In the genomic region with DNA sequence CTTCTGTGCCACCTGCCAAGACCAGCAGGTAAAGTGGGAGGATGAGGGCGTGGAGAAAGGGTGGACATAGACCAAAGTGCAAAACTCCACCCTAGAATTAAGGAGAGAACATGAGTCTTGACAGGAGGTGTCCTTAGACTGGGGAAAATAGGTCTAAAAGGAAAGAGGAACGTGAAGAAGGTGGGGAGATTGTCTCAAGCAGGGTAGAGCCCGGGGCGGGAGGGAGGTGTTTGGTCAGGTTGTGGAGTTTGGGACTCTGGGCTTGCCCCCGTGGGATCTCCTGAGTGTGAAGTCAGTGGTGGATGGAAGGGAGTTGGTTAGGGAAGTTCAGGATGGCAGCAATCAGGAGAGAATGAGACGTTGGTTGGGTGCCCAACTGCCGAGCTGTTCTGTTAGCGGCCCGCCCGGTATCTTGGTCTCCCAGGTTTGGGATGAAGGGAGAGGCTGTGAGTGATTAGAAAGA, we compare ENCODE assay signal across 6 cellular contexts. TPM values are rescaled to one million over a fixed set of nuclear protein-coding genes. Genes with fewer than 3 reads are reported as not detected.
A peak's percentile ranks its signal among the peaks of the same experiment; 100 is the strongest.
DNase-seq lines count a peak whose midpoint lies in the region; ATAC-seq and TF ChIP-seq lines count a peak whose summit lies in the region.

No MANE protein-coding gene starts in this region.

- H3K4me3 ChIP-seq in fibroblast of lung (replicated peaks in 1 of 4; ENCODE audit: control extremely low read depth in 1 of 4, insufficient read depth in 1 of 4, low read depth in 3 of 4, low read length in 4 of 4) = peak overlapping the region; percentile 55 to 81 (median 70)

- no peaks in the 10 kb centered on the region for H3K27me3 Mint-ChIP-seq in activated CD4-positive, alpha-beta T cell treated with anti-CD3 and anti-CD28 coated beads for 36 hours

- peak overlapping the region; percentile 100 for H3K4me3 Mint-ChIP-seq in activated CD4-positive, alpha-beta T cell treated with anti-CD3 and anti-CD28 coated beads for 36 hours

- POLR2A ChIA-PET in activated CD4-positive, alpha-beta T cell treated with anti-CD3 and anti-CD28 coated beads for 36 hours (lab: Charles Lee) = no interaction called here

- H3K79me2 ChIP-seq in fibroblast of lung (ENCODE audit: control insufficient read depth, insufficient read depth, low read length) = peaks cover 8% of the 10 kb centered on the region

- no peaks in the 10 kb centered on the region for H4K20me1 ChIP-seq in fibroblast of lung (ENCODE audit: control insufficient read depth, extremely low read depth, insufficient read depth, low read length)

- H3K27me3 ChIP-seq in fibroblast of lung (ENCODE audit: control insufficient read depth, insufficient read depth, low read length) = no peaks in the 10 kb centered on the region

- H3K4me1 Mint-ChIP-seq in activated CD4-positive, alpha-beta T cell treated with anti-CD3 and anti-CD28 coated beads for 36 hours = peaks cover 53% of the 10 kb centered on the region

- CTCF ChIA-PET in activated CD4-positive, alpha-beta T cell treated with anti-CD3 and anti-CD28 coated beads for 36 hours (lab: Charles Lee) = interaction anchor here (1.0 to 2.1 kb wide), 3 partner anchors 8 to 193 kb away, joined by 4 to 16 read pairs (median 8); a partner anchor contains a TSS

- peak overlapping the region; percentile 99 for H3K27ac Mint-ChIP-seq in activated CD4-positive, alpha-beta T cell treated with anti-CD3 and anti-CD28 coated beads for 36 hours

- peak overlapping the region; percentile 77 for H2AFZ ChIP-seq in fibroblast of lung (ENCODE audit: low read length)

- no peaks in the 10 kb centered on the region for H3K9me3 ChIP-seq in fibroblast of lung (ENCODE audit: control insufficient read depth, insufficient read depth, low read depth, low read length)

- H3K36me3 Mint-ChIP-seq in activated CD4-positive, alpha-beta T cell treated with anti-CD3 and anti-CD28 coated beads for 36 hours (ENCODE audit: low read depth) = peaks cover 56% of the 10 kb centered on the region

- no peaks in the 10 kb centered on the region for H3K36me3 ChIP-seq in fibroblast of lung (ENCODE audit: control insufficient read depth, insufficient read depth, low read length)

- H3K27ac ChIP-seq in fibroblast of lung (ENCODE audit: insufficient read depth, low read length) (peak overlapping the region; percentile 82), substantia nigra (ENCODE audit: low read depth, low read length, poor library complexity, severe bottlenecking) (peak overlapping the region; percentile 71)

- no peak for ATAC-seq in activated CD4-positive, alpha-beta T cell treated with anti-CD3 and anti-CD28 coated beads for 36 hours
- no peak for ATAC-seq in GM18870 (IDR thresholded peaks at IDR 0.05; ENCODE audit: unreplicated experiment)

- H3K4me1 ChIP-seq in fibroblast of lung (ENCODE audit: control insufficient read depth, extremely low read depth, insufficient read depth, low read length) = peaks cover 25% of the 10 kb centered on the region

- H3K4me2 ChIP-seq in fibroblast of lung (ENCODE audit: extremely low read depth, insufficient read depth, low read length) = peak overlapping the region; percentile 87

- DNase-seq in activated CD4-positive, alpha-beta T cell treated with anti-CD3 and anti-CD28 coated beads for 36 hours = no peak
- no peak for DNase-seq in activated CD4-positive, alpha-beta T cell treated with anti-CD3 and anti-CD28 coated beads, Interleukin-2, amount 50 U/mL, for 4 hours
- DNase-seq in fibroblast of lung (ENCODE audit: low read depth in 2 of 2) = no peak
- peak in 4 of 49 donors; percentile 9 to 51 (median 28) for DNase-seq in substantia nigra (lab: John Stamatoyannopoulos, UW)
- DNase-seq in GF-D8 (lab: John Stamatoyannopoulos, UW) = no peak

- no peaks in the 10 kb centered on the region for H3K9me3 Mint-ChIP-seq in activated CD4-positive, alpha-beta T cell treated with anti-CD3 and anti-CD28 coated beads for 36 hours (ENCODE audit: low read depth)

- intact Hi-C loops in activated CD4-positive, alpha-beta T cell treated with anti-CD3 and anti-CD28 coated beads for 36 hours (cut with DNase I, micrococcal nuclease) = loop anchor here (1.0 to 10.0 kb wide), 5 partner anchors 9 to 1153 kb away; a partner anchor contains a TSS

- TF ChIP-seq CTCF in fibroblast of lung (conservative IDR thresholded peaks at IDR 0.05 in 1 of 2, IDR thresholded peaks at IDR 0.05 in 1 of 2; ENCODE audit: low read depth in 1 of 2, low read length in 2 of 2) = no peak

- peak overlapping the region; percentile 72 for H3K9ac ChIP-seq in fibroblast of lung (ENCODE audit: insufficient read depth, low read length)

RNA-seq across cellular contexts. Expression of a gene that starts 0.4 kb away (rescaled TPM):
- 100 to 1,000 TPM; 341 to 385 TPM for total RNA-seq in activated CD4-positive, alpha-beta T cell treated with anti-CD3 and anti-CD28 coated beads for 36 hours
- total RNA-seq in fibroblast of lung = 24.4 and 51.9 TPM in 2 replicates
- polyA plus RNA-seq in fibroblast of lung = 41.4 and 44.7 TPM in 2 replicates
- 45.0 and 49.4 TPM in 2 replicates for polyA plus RNA-seq in fibroblast of lung (2012)
- polyA minus RNA-seq in fibroblast of lung (ENCODE audit: low replicate concordance) = 66.7 and 111 TPM in 2 replicates

RNA-seq across cellular contexts. Expression of a gene that starts 3.7 kb away (rescaled TPM):
- 10 to 100 TPM; 24.6 to 30.2 TPM for total RNA-seq in activated CD4-positive, alpha-beta T cell treated with anti-CD3 and anti-CD28 coated beads for 36 hours
- total RNA-seq in fibroblast of lung = 28.5 and 38.6 TPM in 2 replicates
- 27.8 and 29.3 TPM in 2 replicates for polyA plus RNA-seq in fibroblast of lung
- 30.1 and 30.3 TPM in 2 replicates for polyA plus RNA-seq in fibroblast of lung (2012)
- polyA minus RNA-seq in fibroblast of lung (ENCODE audit: low replicate concordance) = 8.1 and 16.2 TPM in 2 replicates

RNA-seq across cellular contexts. Expression of a gene that starts 34.5 kb away (rescaled TPM):
- total RNA-seq in activated CD4-positive, alpha-beta T cell treated with anti-CD3 and anti-CD28 coated beads for 36 hours = 1 to 10 TPM in 1 of 2 experiments, under 1 TPM in 1; 0.86 to 1.2 TPM
- total RNA-seq in fibroblast of lung = 0.26 and 0.50 TPM in 2 replicates
- polyA plus RNA-seq in fibroblast of lung = 0.41 and 0.84 TPM in 2 replicates
- 0.25 and 0.86 TPM in 2 replicates for polyA plus RNA-seq in fibroblast of lung (2012)
- 6.1 TPM in 1 of 2 replicates, not detected in the other for polyA minus RNA-seq in fibroblast of lung (ENCODE audit: low replicate concordance)

RNA-seq across cellular contexts. Expression of a gene that starts 35.3 kb away (rescaled TPM):
- total RNA-seq in activated CD4-positive, alpha-beta T cell treated with anti-CD3 and anti-CD28 coated beads for 36 hours = 100 to 1,000 TPM; 104 to 149 TPM
- 12.7 and 14.6 TPM in 2 replicates for total RNA-seq in fibroblast of lung
- polyA plus RNA-seq in fibroblast of lung = 32.5 and 43.5 TPM in 2 replicates
- 22.4 and 39.5 TPM in 2 replicates for polyA plus RNA-seq in fibroblast of lung (2012)
- 70.4 and 79.3 TPM in 2 replicates for polyA minus RNA-seq in fibroblast of lung (ENCODE audit: low replicate concordance)

RNA-seq across cellular contexts. Expression of a gene that starts 42.5 kb away (rescaled TPM):
- total RNA-seq in activated CD4-positive, alpha-beta T cell treated with anti-CD3 and anti-CD28 coated beads for 36 hours = 10 to 100 TPM; 33.2 to 35.1 TPM
- total RNA-seq in fibroblast of lung = 46.2 and 55.3 TPM in 2 replicates
- polyA plus RNA-seq in fibroblast of lung = 144 and 193 TPM in 2 replicates
- polyA plus RNA-seq in fibroblast of lung (2012) = 67.9 and 91.2 TPM in 2 replicates
- polyA minus RNA-seq in fibroblast of lung (ENCODE audit: low replicate concordance) = 87.0 and 98.6 TPM in 2 replicates
